1 cellular context compared by ENCODE assay signal in genomic region chr5:172932313-172933017, GRCh38.
TF ChIP-seq lines count a peak whose summit lies in the region.

No MANE protein-coding gene starts in this region.

TF ChIP-seq in HepG2, 621 proteins besides CTCF, POLR2A, EP300 and RAD21 (continued from another document and continues in another):
- TF ChIP-seq PRDM15 (CRISPR knock-in tag; IDR thresholded peaks at IDR 0.05) (no peak), ARID4A (CRISPR knock-in tag; IDR thresholded peaks at IDR 0.05; ENCODE audit: borderline replicate concordance) (no peak), SAFB2 (CRISPR knock-in tag; IDR thresholded peaks at IDR 0.05; ENCODE audit: borderline replicate concordance, low read depth) (no peak), PAX8 (CRISPR knock-in tag; IDR thresholded peaks at IDR 0.05; ENCODE audit: borderline replicate concordance) (no peak), ZMYM2 (CRISPR knock-in tag; IDR thresholded peaks at IDR 0.05) (no peak), ZNF761 (CRISPR knock-in tag; conservative IDR thresholded peaks at IDR 0.05) (no peak), KDM2A (CRISPR knock-in tag; IDR thresholded peaks at IDR 0.05; ENCODE audit: borderline replicate concordance, low read depth) (peak; percentile 78), MAX (IDR thresholded peaks at IDR 0.05) (peak; percentile 14; the same call in 1 of the 2 replicates), ZNF83 (CRISPR knock-in tag; IDR thresholded peaks at IDR 0.05; ENCODE audit: borderline replicate concordance) (no peak), MTERF4 (CRISPR knock-in tag; IDR thresholded peaks at IDR 0.05) (no peak), GMEB1 (CRISPR knock-in tag; IDR thresholded peaks at IDR 0.05; ENCODE audit: borderline replicate concordance) (no peak), ZBTB38 (CRISPR knock-in tag; IDR thresholded peaks at IDR 0.05) (peak; percentile 87), SP1 (IDR thresholded peaks at IDR 0.05) (no peak), SP1 (CRISPR knock-in tag; IDR thresholded peaks at IDR 0.05) (no peak), ZNF572 (CRISPR knock-in tag; IDR thresholded peaks at IDR 0.05) (no peak), ZMAT3 (CRISPR knock-in tag; conservative IDR thresholded peaks at IDR 0.05) (no peak), ZNF275 (CRISPR knock-in tag; IDR thresholded peaks at IDR 0.05; ENCODE audit: borderline replicate concordance) (no peak), ZFX (CRISPR knock-in tag; IDR thresholded peaks at IDR 0.05; ENCODE audit: low read depth) (no peak; the same call in 1 of the 2 replicates), ZNF569 (CRISPR knock-in tag; IDR thresholded peaks at IDR 0.05; ENCODE audit: borderline replicate concordance) (no peak), ZNF788 (CRISPR knock-in tag; IDR thresholded peaks at IDR 0.05; ENCODE audit: borderline replicate concordance) (0 out of 2 replicates have a peak, but pooled peaks have one; percentile 48), ZNF597 (CRISPR knock-in tag; IDR thresholded peaks at IDR 0.05) (no peak), KDM5B (CRISPR knock-in tag; IDR thresholded peaks at IDR 0.05; ENCODE audit: borderline replicate concordance) (0 out of 2 replicates have a peak, but pooled peaks have one; percentile 19), ZSCAN12 (CRISPR knock-in tag; IDR thresholded peaks at IDR 0.05) (no peak), TCF7L2 (IDR thresholded peaks at IDR 0.05; ENCODE audit: low read depth, low read length) (no peak), ZNF629 (CRISPR knock-in tag; conservative IDR thresholded peaks at IDR 0.05) (no peak), ZNF383 (CRISPR knock-in tag; IDR thresholded peaks at IDR 0.05; ENCODE audit: borderline replicate concordance) (no peak), FOXP1 (IDR thresholded peaks at IDR 0.05) (no peak), FOXP1 (CRISPR knock-in tag; IDR thresholded peaks at IDR 0.05) (no peak), RBFOX2 (IDR thresholded peaks at IDR 0.05; ENCODE audit: low read depth, low read length) (no peak), ZNF703 (CRISPR knock-in tag; IDR thresholded peaks at IDR 0.05; ENCODE audit: borderline replicate concordance) (no peak), EHMT2 (IDR thresholded peaks at IDR 0.05; ENCODE audit: borderline replicate concordance, low read depth, low read length) (no peak), CENPT (CRISPR knock-in tag; IDR thresholded peaks at IDR 0.05; ENCODE audit: low read depth) (no peak), YY1 (IDR thresholded peaks at IDR 0.05; ENCODE audit: insufficient read depth, insufficient replicate concordance, low read depth, low read length) (peak; percentile 24), ZMAT5 (CRISPR knock-in tag; IDR thresholded peaks at IDR 0.05; ENCODE audit: borderline replicate concordance, low read depth) (no peak), SMC3 (IDR thresholded peaks at IDR 0.05; ENCODE audit: low read length) (peak; percentile 66; the same call in 1 of the 2 replicates), SPEN (CRISPR knock-in tag; IDR thresholded peaks at IDR 0.05; ENCODE audit: low read depth) (peak; percentile 21; the same call in 1 of the 2 replicates), ZNF713 (CRISPR knock-in tag; IDR thresholded peaks at IDR 0.05) (no peak), ZNF550 (CRISPR knock-in tag; IDR thresholded peaks at IDR 0.05; ENCODE audit: borderline replicate concordance) (no peak), ZNF7 (CRISPR knock-in tag; IDR thresholded peaks at IDR 0.05) (no peak)
- TF ChIP-seq, protein P1, sequence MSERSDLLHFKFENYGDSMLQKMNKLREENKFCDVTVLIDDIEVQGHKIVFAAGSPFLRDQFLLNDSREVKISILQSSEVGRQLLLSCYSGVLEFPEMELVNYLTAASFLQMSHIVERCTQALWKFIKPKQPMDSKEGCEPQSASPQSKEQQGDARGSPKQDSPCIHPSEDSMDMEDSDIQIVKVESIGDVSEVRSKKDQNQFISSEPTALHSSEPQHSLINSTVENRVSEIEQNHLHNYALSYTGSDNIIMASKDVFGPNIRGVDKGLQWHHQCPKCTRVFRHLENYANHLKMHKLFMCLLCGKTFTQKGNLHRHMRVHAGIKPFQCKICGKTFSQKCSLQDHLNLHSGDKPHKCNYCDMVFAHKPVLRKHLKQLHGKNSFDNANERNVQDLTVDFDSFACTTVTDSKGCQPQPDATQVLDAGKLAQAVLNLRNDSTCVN (CRISPR knock-in tag; IDR thresholded peaks at IDR 0.05; ENCODE audit: borderline replicate concordance) = no peak
- TF ChIP-seq, protein P2, sequence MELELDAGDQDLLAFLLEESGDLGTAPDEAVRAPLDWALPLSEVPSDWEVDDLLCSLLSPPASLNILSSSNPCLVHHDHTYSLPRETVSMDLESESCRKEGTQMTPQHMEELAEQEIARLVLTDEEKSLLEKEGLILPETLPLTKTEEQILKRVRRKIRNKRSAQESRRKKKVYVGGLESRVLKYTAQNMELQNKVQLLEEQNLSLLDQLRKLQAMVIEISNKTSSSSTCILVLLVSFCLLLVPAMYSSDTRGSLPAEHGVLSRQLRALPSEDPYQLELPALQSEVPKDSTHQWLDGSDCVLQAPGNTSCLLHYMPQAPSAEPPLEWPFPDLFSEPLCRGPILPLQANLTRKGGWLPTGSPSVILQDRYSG (CRISPR knock-in tag; IDR thresholded peaks at IDR 0.05) = no peak
- TF ChIP-seq, protein P3, sequence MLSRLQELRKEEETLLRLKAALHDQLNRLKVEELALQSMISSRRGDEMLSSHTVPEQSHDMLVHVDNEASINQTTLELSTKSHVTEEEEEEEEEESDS (CRISPR knock-in tag; IDR thresholded peaks at IDR 0.05; ENCODE audit: borderline replicate concordance) = no peak
- TF ChIP-seq, protein P4, sequence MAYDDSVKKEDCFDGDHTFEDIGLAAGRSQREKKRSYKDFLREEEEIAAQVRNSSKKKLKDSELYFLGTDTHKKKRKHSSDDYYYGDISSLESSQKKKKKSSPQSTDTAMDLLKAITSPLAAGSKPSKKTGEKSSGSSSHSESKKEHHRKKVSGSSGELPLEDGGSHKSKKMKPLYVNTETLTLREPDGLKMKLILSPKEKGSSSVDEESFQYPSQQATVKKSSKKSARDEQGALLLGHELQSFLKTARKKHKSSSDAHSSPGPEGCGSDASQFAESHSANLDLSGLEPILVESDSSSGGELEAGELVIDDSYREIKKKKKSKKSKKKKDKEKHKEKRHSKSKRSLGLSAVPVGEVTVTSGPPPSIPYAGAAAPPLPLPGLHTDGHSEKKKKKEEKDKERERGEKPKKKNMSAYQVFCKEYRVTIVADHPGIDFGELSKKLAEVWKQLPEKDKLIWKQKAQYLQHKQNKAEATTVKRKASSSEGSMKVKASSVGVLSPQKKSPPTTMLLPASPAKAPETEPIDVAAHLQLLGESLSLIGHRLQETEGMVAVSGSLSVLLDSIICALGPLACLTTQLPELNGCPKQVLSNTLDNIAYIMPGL (CRISPR knock-in tag; IDR thresholded peaks at IDR 0.05; ENCODE audit: borderline replicate concordance in 1 of 2, low read depth in 1 of 2) = peak; percentile 33 to 38; a peak in 2 of 4 replicates
- TF ChIP-seq, protein P5, sequence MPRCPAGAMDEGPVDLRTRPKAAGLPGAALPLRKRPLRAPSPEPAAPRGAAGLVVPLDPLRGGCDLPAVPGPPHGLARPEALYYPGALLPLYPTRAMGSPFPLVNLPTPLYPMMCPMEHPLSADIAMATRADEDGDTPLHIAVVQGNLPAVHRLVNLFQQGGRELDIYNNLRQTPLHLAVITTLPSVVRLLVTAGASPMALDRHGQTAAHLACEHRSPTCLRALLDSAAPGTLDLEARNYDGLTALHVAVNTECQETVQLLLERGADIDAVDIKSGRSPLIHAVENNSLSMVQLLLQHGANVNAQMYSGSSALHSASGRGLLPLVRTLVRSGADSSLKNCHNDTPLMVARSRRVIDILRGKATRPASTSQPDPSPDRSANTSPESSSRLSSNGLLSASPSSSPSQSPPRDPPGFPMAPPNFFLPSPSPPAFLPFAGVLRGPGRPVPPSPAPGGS (CRISPR knock-in tag; IDR thresholded peaks at IDR 0.05) = 0 out of 2 replicates have a peak, but pooled peaks have one; percentile 33
